In the genomic region with DNA sequence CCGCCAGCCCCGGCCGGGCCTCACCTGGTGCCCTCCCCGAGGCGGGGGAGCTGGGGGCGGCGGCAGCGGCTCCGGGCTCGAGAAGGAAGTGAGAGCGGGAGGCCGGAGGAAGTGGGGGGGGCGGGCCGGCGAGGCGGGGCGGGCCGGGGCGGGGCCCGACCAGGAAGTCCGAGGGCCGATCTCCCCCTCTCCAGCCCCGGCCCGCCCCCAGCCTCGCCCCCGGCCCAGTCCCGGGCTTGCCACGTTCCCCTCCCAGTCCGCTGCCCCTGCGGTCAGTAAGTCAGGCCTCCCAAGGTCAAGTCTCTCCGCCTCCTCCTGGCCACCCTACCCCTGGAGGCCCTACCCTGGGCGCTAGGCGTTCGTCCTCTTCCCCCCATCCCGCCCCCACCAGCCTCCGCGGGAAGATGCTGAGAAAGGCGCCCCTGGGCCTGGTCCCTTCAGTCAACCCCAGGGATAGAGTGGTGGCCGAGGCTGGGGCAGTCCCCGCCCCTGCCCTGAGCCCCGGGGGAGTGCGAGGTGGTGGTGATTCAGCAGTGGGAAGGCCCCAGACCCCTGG, we compare ENCODE assay signal across 8 cellular contexts. TPM values are rescaled to one million over a fixed set of nuclear protein-coding genes. Genes with fewer than 3 reads are reported as not detected.
DNase-seq lines count a peak whose midpoint lies in the region; ATAC-seq and TF ChIP-seq lines count a peak whose summit lies in the region.

A gene (minus strand): TSS at position 90 of the 556 bp plus-strand sequence. CDS start 12,821 bp downstream, outside the sequence.

- H3K4me3 ChIP-seq in AG04449 (ENCODE audit: low read depth, low read length) (peak within 1 kb of the TSS; percentile 73), suprapubic skin (peak within 1 kb of the TSS; percentile 94)

- H3K4me3 Mint-ChIP-seq in activated B cell treated with CpG ODN at 0.5 μM for 24 hours, result peak within 1 kb of the TSS; percentile 91
- H3K4me3 Mint-ChIP-seq in endothelial cell (ENCODE audit: unreplicated experiment), result peak within 1 kb of the TSS; percentile 97

- H3K4me1 Mint-ChIP-seq in activated B cell treated with CpG ODN at 0.5 μM for 24 hours (peaks cover 53% of the 10 kb centered on the region), endothelial cell (ENCODE audit: unreplicated experiment) (peaks cover 39% of the 10 kb centered on the region)

- peak within 1 kb of the TSS; percentile 99 for H3K27ac ChIP-seq in suprapubic skin

- 2% methylated on average over 9 of the region's 42 CpGs for WGBS in suprapubic skin

- CTCF ChIA-PET in AG04449 (lab: Yijun Ruan, JAX) (interaction anchor here (0.9 to 27.1 kb wide), 26 partner anchors 3 to 387 kb away, joined by 3 to 1868 read pairs (median 4); a partner anchor contains a TSS), activated B cell treated with CpG ODN at 0.5 μM for 24 hours (lab: Charles Lee) (interaction anchor here (0.7 to 13.0 kb wide), 25 partner anchors 9 to 232 kb away, joined by 3 to 156 read pairs (median 5); a partner anchor contains a TSS)

- no peaks in the 10 kb centered on the region for H3K9me3 ChIP-seq in suprapubic skin

- no peaks in the 10 kb centered on the region for H3K36me3 ChIP-seq in suprapubic skin

- ATAC-seq in HG02840 (IDR thresholded peaks at IDR 0.05; ENCODE audit: low FRiP score, unreplicated experiment) (peak; percentile 65), activated B cell treated with CpG ODN at 0.5 μM for 24 hours (ENCODE audit: low read depth) (peak; percentile 83)

- H3K36me3 Mint-ChIP-seq in activated B cell treated with CpG ODN at 0.5 μM for 24 hours (ENCODE audit: low read depth) (peaks cover 30% of the 10 kb centered on the region), endothelial cell (ENCODE audit: low read depth, unreplicated experiment) (peaks cover 23% of the 10 kb centered on the region)

- H3K9me3 Mint-ChIP-seq in activated B cell treated with CpG ODN at 0.5 μM for 24 hours (no peaks in the 10 kb centered on the region), endothelial cell (ENCODE audit: unreplicated experiment) (no peaks in the 10 kb centered on the region)

- no peak for TF ChIP-seq EP300 in suprapubic skin (IDR thresholded peaks at IDR 0.05)

- intact Hi-C loops in activated B cell treated with CpG ODN at 0.5 μM for 24 hours (cut with micrococcal nuclease), result loop anchor here (1.0 to 2.0 kb wide), 8 partner anchors 13 to 232 kb away; a partner anchor contains a TSS

- peak within 1 kb of the TSS; percentile 95 for H3K27ac Mint-ChIP-seq in activated B cell treated with CpG ODN at 0.5 μM for 24 hours
- H3K27ac Mint-ChIP-seq in endothelial cell (ENCODE audit: unreplicated experiment), result peak within 1 kb of the TSS; percentile 94

- DNase-seq in AG04449 (ENCODE audit: low read depth, low spot score) (no peak), NCI-H1930 (lab: John Stamatoyannopoulos, UW) (peak; percentile 59 to 65), activated B cell treated with CpG ODN at 0.5 μM for 24 hours (no peak), endothelial cell (ENCODE audit: low spot score) (peak; percentile 77), mesenteric fat pad (ENCODE audit: low spot score) (peak; percentile 94), suprapubic skin (ENCODE audit: low spot score in 2 of 2) (peak; percentile 91 to 94)

- TF ChIP-seq CTCF in AG04449 (IDR thresholded peaks at IDR 0.05; ENCODE audit: insufficient read depth, low read length, missing control alignments) (no peak), activated B cell treated with CpG ODN at 0.5 μM for 24 hours (IDR thresholded peaks at IDR 0.05) (no peak), endothelial cell (IDR thresholded peaks at IDR 0.05; ENCODE audit: unreplicated experiment) (no peak), suprapubic skin (IDR thresholded peaks at IDR 0.05) (no peak)

- H3K27me3 ChIP-seq in suprapubic skin, result no peaks in the 10 kb centered on the region

- POLR2A ChIA-PET in AG04449 (lab: Yijun Ruan, JAX), result interaction anchor here (0.7 to 1.9 kb wide), 3 partner anchors 14 to 22 kb away, joined by 3 to 10 read pairs (median 5); a partner anchor contains a TSS
- POLR2A ChIA-PET in activated B cell treated with CpG ODN at 0.5 μM for 24 hours (lab: Charles Lee), result interaction anchor here (0.5 to 9.3 kb wide), 48 partner anchors 9 to 462 kb away, joined by 3 to 352 read pairs (median 5); a partner anchor contains a TSS

- TF ChIP-seq POLR2A in GM15510 (IDR thresholded peaks at IDR 0.05; ENCODE audit: borderline replicate concordance, extremely low read depth, insufficient read length) (peak; percentile 70), suprapubic skin (IDR thresholded peaks at IDR 0.05) (no peak)

- H3K27me3 Mint-ChIP-seq in activated B cell treated with CpG ODN at 0.5 μM for 24 hours, result no peaks in the 10 kb centered on the region
- H3K27me3 Mint-ChIP-seq in endothelial cell (ENCODE audit: unreplicated experiment), result peaks cover 16% of the 10 kb centered on the region

- peaks cover 47% of the 10 kb centered on the region for H3K4me1 ChIP-seq in suprapubic skin

RNA-seq across cellular contexts. Expression of the gene that starts here (rescaled TPM):
- 163 and 176 TPM in 2 replicates for total RNA-seq in activated B cell treated with CpG ODN at 0.5 μM for 24 hours
- 76.5 TPM for total RNA-seq in endothelial cell (ENCODE audit: unreplicated experiment)
- 83.3 TPM for total RNA-seq in mesenteric fat pad
- total RNA-seq in suprapubic skin, result 10 to 100 TPM; 36.6 to 47.3 (median 39.3) TPM

Comparison
In these comparisons a context has a peak if more than half of its experiments do, and no peak if none do; other contexts are left out.
1. DNase-seq: peak in NCI-H1930 (2 of 2), endothelial cell (single experiment), mesenteric fat pad (single experiment) and suprapubic skin (2 of 2); none in AG04449 (single experiment) and activated B cell treated with CpG ODN at 0.5 μM for 24 hours (single experiment).